Comparison of ENCODE assay signal across 1 cellular context in genomic region chr10:72174297-72174662, GRCh38.
TF ChIP-seq lines count a peak whose summit lies in the region.

No MANE protein-coding gene starts in this region.

TF ChIP-seq in HCT116, 20 proteins besides CTCF, POLR2A, EP300 and RAD21 (continued from another document):
- TF ChIP-seq ELF1 (IDR thresholded peaks at IDR 0.05; ENCODE audit: borderline replicate concordance, low read depth) = no peak
- TF ChIP-seq YY1 (IDR thresholded peaks at IDR 0.05; ENCODE audit: extremely low read depth, insufficient replicate concordance, low read depth, low read length) = no peak
- TF ChIP-seq SP1 (IDR thresholded peaks at IDR 0.05; ENCODE audit: low read depth) = no peak
